ENCODE assay signal across 16 cellular contexts in the genomic region with DNA sequence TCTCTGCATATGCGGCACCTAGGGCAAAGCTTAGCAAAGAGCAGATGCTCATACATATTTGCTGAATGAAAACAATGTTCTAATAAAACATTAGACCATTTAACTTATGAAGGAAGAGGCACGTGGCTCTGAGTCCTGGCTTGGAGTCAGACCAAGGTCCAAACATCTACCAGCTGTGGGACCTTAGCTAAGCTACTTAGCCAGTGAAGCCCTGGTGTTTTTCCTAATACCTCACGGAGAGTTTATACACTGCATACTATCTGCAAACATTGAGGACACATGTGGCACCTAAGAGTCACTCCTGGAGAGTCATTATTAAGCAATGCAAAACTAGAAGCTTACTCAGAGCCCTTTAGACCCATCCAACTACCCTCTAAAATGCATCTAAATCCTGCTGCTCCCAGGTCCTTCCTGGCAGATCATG. TPM values are rescaled to one million over a fixed set of nuclear protein-coding genes. Genes with fewer than 3 reads are reported as not detected.
DNase-seq lines count a peak whose midpoint lies in the region; FAIRE-seq and TF ChIP-seq lines count a peak whose summit lies in the region.
"Had no signal": no experiment of that assay in that cellular context is flagged by ENCODE, and none has a peak within 500 bp of the region (broad histone marks: within the 10 kb centered on the region; RNA-seq: fewer than 3 reads in every experiment).

No MANE protein-coding gene starts in this region.

- no peak for FAIRE-seq in RCC 7860 (lab: Jason Lieb, UNC)
- FAIRE-seq: GM12878, islet of Langerhans had no signal

- H3K9ac ChIP-seq in neural progenitor cell, result no peak overlapping the region

- peaks cover 6% of the 10 kb centered on the region for H3K36me3 Mint-ChIP-seq in neural progenitor cell

- H3K4me3 ChIP-seq in AG10803 (ENCODE audit: low read length) (no peak overlapping the region), neural progenitor cell (no peak overlapping the region)
- H3K4me3 ChIP-seq: GM12878 had no signal

- DNase-seq in AG10803 (ENCODE audit: low read depth) (peak; percentile 98), RCC 7860 (ENCODE audit: low spot score) (peak; percentile 73), fibroblast of peridontal ligament (ENCODE audit: extremely low read depth) (peak; percentile 85), neural progenitor cell (ENCODE audit: low spot score) (no peak), SW480 (ENCODE audit: low spot score) (no peak), NOMO-1 (lab: John Stamatoyannopoulos, UW; ENCODE audit: unreplicated experiment in 2 of 2) (no peak), substantia nigra (lab: John Stamatoyannopoulos, UW) (no peak)
- DNase-seq in stimulated activated naive CD4-positive, alpha-beta T cell (lab: John Stamatoyannopoulos, UW), result no peak
- DNase-seq: activated T-cell treated with anti-CD3 and anti-CD28 coated beads, Interleukin-2, amount 50 U/mL, for 72 hours; cortex of kidney; stimulated activated CD4-positive, alpha-beta T cell treated with anti-CD3 and anti-CD28 coated beads, Interleukin-12 subunit alpha, Interleukin-12 subunit beta, amount 100 ng/mL, for 4 hours had no signal

- H3K9me3 ChIP-seq in neural progenitor cell (ENCODE audit: low read depth), result no peaks in the 10 kb centered on the region

- no peaks in the 10 kb centered on the region for H3F3A ChIP-seq in neural progenitor cell (ENCODE audit: low read depth)

- no peaks in the 10 kb centered on the region for H3K27me3 Mint-ChIP-seq in neural progenitor cell (ENCODE audit: insufficient read depth, low read depth)

- no peak overlapping the region for H2AFZ ChIP-seq in neural progenitor cell (replicated peaks)

- H3K4me3 Mint-ChIP-seq in neural progenitor cell, result no peak overlapping the region
- H3K4me3 Mint-ChIP-seq: activated T-cell treated with anti-CD3 and anti-CD28 coated beads, Interleukin-2, amount 50 U/mL, for 72 hours; stimulated activated naive CD8-positive, alpha-beta T cell treated with anti-CD3 and anti-CD28 coated beads, Interleukin-15, Interleukin-2, amounts not matched to agents 100 ng/mL and 50 ng/mL, for 24 hours had no signal

- H3K27ac ChIP-seq in neural progenitor cell (no peak overlapping the region), substantia nigra (ENCODE audit: low read depth, low read length, poor library complexity, severe bottlenecking) (no peak overlapping the region)
- H3K27ac ChIP-seq: C4-2B, VCaP had no signal

- TF ChIP-seq CTCF in AG10803 (conservative IDR thresholded peaks at IDR 0.05; ENCODE audit: low read length) (no peak), neural progenitor cell (IDR thresholded peaks at IDR 0.05) (no peak)

- H3K79me2 ChIP-seq in neural progenitor cell (ENCODE audit: low read depth), result no peaks in the 10 kb centered on the region

- H3K4me1 Mint-ChIP-seq in neural progenitor cell, result peaks cover 33% of the 10 kb centered on the region

- H3K9me3 Mint-ChIP-seq in neural progenitor cell, result peaks cover 5% of the 10 kb centered on the region

- peak overlapping the region; percentile 11 for H3K27ac Mint-ChIP-seq in neural progenitor cell
- H3K27ac Mint-ChIP-seq: activated T-cell treated with anti-CD3 and anti-CD28 coated beads, Interleukin-2, amount 50 U/mL, for 72 hours; stimulated activated naive CD8-positive, alpha-beta T cell treated with anti-CD3 and anti-CD28 coated beads, Interleukin-15, Interleukin-2, amounts not matched to agents 100 ng/mL and 50 ng/mL, for 24 hours had no signal

- H3K36me3 ChIP-seq in neural progenitor cell, result no peaks in the 10 kb centered on the region

- H3K4me2 ChIP-seq in neural progenitor cell, result no peak overlapping the region

- no peaks in the 10 kb centered on the region for H4K20me1 ChIP-seq in neural progenitor cell (ENCODE audit: low read depth)

- H3K4me1 ChIP-seq in neural progenitor cell, result no peaks in the 10 kb centered on the region

- no peaks in the 10 kb centered on the region for H3K27me3 ChIP-seq in neural progenitor cell

RNA-seq across cellular contexts. Expression of a gene that starts 9.0 kb away (rescaled TPM):
- total RNA-seq in neural progenitor cell (ENCODE audit: low replicate concordance), result 2.5 and 4.7 TPM in 2 replicates
- total RNA-seq: activated T-cell treated with anti-CD3 and anti-CD28 coated beads, Interleukin-2, amount 50 U/mL, for 72 hours had no signal

Comparison
In these comparisons a context has a peak if more than half of its experiments do, and no peak if none do; other contexts are left out.
1. DNase-seq: peak in AG10803 (single experiment), RCC 7860 (single experiment) and fibroblast of peridontal ligament (single experiment); none in neural progenitor cell (single experiment), SW480 (single experiment), NOMO-1 (0 of 2), substantia nigra (0 of 49) and stimulated activated naive CD4-positive, alpha-beta T cell (0 of 6).